In the genomic region with DNA sequence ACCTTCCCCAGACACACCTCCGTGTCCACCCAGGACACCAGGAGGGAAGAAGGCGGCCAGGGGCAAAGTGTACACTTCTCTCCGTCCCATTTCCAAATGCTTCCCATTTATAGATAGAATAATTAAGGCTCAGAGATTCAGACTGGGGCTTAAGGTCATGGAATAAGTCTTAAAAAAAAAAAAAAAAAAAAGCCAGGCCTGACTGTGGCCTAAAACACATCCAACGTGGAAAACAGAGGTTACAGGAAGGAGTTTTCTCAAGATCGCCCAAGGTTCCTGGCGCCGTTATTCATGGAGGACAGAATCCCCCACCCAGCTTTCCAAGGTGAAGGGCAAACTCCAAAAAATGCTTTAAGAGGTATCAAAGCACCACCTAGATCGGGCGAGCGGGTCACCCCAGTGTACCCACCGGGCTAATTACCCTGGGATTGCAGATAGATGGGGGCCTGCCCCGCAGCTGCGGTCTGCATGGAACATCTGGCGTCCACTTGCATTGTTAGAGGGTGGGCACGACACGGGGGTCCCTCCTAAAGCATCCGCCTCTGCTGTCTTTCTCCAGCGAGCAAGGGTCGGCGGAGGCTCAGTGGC, we compare ENCODE assay signal across 8 cellular contexts. TPM values are rescaled to one million over a fixed set of nuclear protein-coding genes. Genes with fewer than 3 reads are reported as not detected.
DNase-seq lines count a peak whose midpoint lies in the region; ATAC-seq and TF ChIP-seq lines count a peak whose summit lies in the region.

No MANE protein-coding gene starts in this region.

- DNase-seq in T-helper 2 cell treated with Interferon-gamma antibody and Interleukin-4, amounts not matched to agents 5 μg/mL and 100 μg/mL, for 36 hours (ENCODE audit: low spot score) = no peak
- DNase-seq in T-helper 2 cell = no peak
- DNase-seq in activated naive CD8-positive, alpha-beta T cell treated with anti-CD3 and anti-CD28 coated beads, Interleukin-2, amount 50 U/mL, for 24 hours = no peak
- no peak for DNase-seq in kidney epithelial cell (ENCODE audit: low read depth)
- DNase-seq in substantia nigra (lab: John Stamatoyannopoulos, UW) = no peak
- DNase-seq in medulla oblongata (ENCODE audit: extremely low spot score) = no peak
- DNase-seq in NOMO-1 treated with dmso at 0.1 percent for 144 hours (lab: John Stamatoyannopoulos, UW; ENCODE audit: unreplicated experiment) = no peak
- DNase-seq in stimulated activated CD4-positive, alpha-beta T cell treated with anti-CD3 and anti-CD28 coated beads, Interleukin-15, amount 100 ng/mL, for 24 hours = no peak

- peak overlapping the region; percentile 93 for H3K4me3 Mint-ChIP-seq in T-helper 2 cell treated with Interferon-gamma antibody and Interleukin-4, amounts not matched to agents 5 μg/mL and 100 μg/mL, for 36 hours
- peak overlapping the region; percentile 96 for H3K4me3 Mint-ChIP-seq in activated naive CD8-positive, alpha-beta T cell treated with anti-CD3 and anti-CD28 coated beads, Interleukin-2, amount 50 U/mL, for 24 hours

- H3K36me3 Mint-ChIP-seq in T-helper 2 cell treated with Interferon-gamma antibody and Interleukin-4, amounts not matched to agents 5 μg/mL and 100 μg/mL, for 36 hours (ENCODE audit: low read depth) = peaks cover 33% of the 10 kb centered on the region
- peaks cover 44% of the 10 kb centered on the region for H3K36me3 Mint-ChIP-seq in activated naive CD8-positive, alpha-beta T cell treated with anti-CD3 and anti-CD28 coated beads, Interleukin-2, amount 50 U/mL, for 24 hours (ENCODE audit: low read depth)

- H3K27me3 ChIP-seq in kidney epithelial cell (ENCODE audit: control insufficient read depth, insufficient read depth, low read length) = no peaks in the 10 kb centered on the region

- H3K27ac ChIP-seq in substantia nigra (ENCODE audit: low read depth, low read length, poor library complexity, severe bottlenecking) = peak overlapping the region; percentile 79

- peaks cover 2% of the 10 kb centered on the region for H3K36me3 ChIP-seq in kidney epithelial cell (ENCODE audit: control insufficient read depth, insufficient read depth, low read length)

- H3K4me1 Mint-ChIP-seq in T-helper 2 cell treated with Interferon-gamma antibody and Interleukin-4, amounts not matched to agents 5 μg/mL and 100 μg/mL, for 36 hours (ENCODE audit: low read depth) = peaks cover 43% of the 10 kb centered on the region
- H3K4me1 Mint-ChIP-seq in activated naive CD8-positive, alpha-beta T cell treated with anti-CD3 and anti-CD28 coated beads, Interleukin-2, amount 50 U/mL, for 24 hours = peaks cover 66% of the 10 kb centered on the region

- H3K27ac Mint-ChIP-seq in T-helper 2 cell treated with Interferon-gamma antibody and Interleukin-4, amounts not matched to agents 5 μg/mL and 100 μg/mL, for 36 hours = peak overlapping the region; percentile 92
- peak overlapping the region; percentile 97 for H3K27ac Mint-ChIP-seq in activated naive CD8-positive, alpha-beta T cell treated with anti-CD3 and anti-CD28 coated beads, Interleukin-2, amount 50 U/mL, for 24 hours

- no peaks in the 10 kb centered on the region for H3K27me3 Mint-ChIP-seq in T-helper 2 cell treated with Interferon-gamma antibody and Interleukin-4, amounts not matched to agents 5 μg/mL and 100 μg/mL, for 36 hours (ENCODE audit: low read depth)
- H3K27me3 Mint-ChIP-seq in activated naive CD8-positive, alpha-beta T cell treated with anti-CD3 and anti-CD28 coated beads, Interleukin-2, amount 50 U/mL, for 24 hours = no peaks in the 10 kb centered on the region

- no peaks in the 10 kb centered on the region for H3K9me3 Mint-ChIP-seq in T-helper 2 cell treated with Interferon-gamma antibody and Interleukin-4, amounts not matched to agents 5 μg/mL and 100 μg/mL, for 36 hours
- no peaks in the 10 kb centered on the region for H3K9me3 Mint-ChIP-seq in activated naive CD8-positive, alpha-beta T cell treated with anti-CD3 and anti-CD28 coated beads, Interleukin-2, amount 50 U/mL, for 24 hours

- ATAC-seq in activated naive CD8-positive, alpha-beta T cell treated with anti-CD3 and anti-CD28 coated beads, Interleukin-2, amount 50 U/mL, for 24 hours = no peak

- H3K4me3 ChIP-seq in kidney epithelial cell (ENCODE audit: low read depth, low read length) = peak overlapping the region; percentile 97

- no peak for TF ChIP-seq CTCF in kidney epithelial cell (IDR thresholded peaks at IDR 0.05; ENCODE audit: insufficient read depth, low read length, poor library complexity, severe bottlenecking)

RNA-seq across cellular contexts. Expression of a gene that starts 36.1 kb away (rescaled TPM):
- total RNA-seq in kidney epithelial cell = 0.68 TPM in 1 of 2 replicates, not detected in the other

RNA-seq across cellular contexts. Expression of a gene that starts 45.6 kb away (rescaled TPM):
- total RNA-seq in kidney epithelial cell = 25.7 and 25.9 TPM in 2 replicates
